9 cellular contexts compared by ENCODE assay signal in genomic region chr17:78838574-78839005, GRCh38. TPM values are rescaled to one million over a fixed set of nuclear protein-coding genes. Genes with fewer than 3 reads are reported as not detected.
DNase-seq lines count a peak whose midpoint lies in the region; ATAC-seq, FAIRE-seq and TF ChIP-seq lines count a peak whose summit lies in the region.
"Had no signal": no experiment of that assay in that cellular context is flagged by ENCODE, and none has a peak within 500 bp of the region (broad histone marks: within the 10 kb centered on the region; RNA-seq: fewer than 3 reads in every experiment).

No MANE protein-coding gene starts in this region.

- H3K4me3 ChIP-seq in GM06990 (replicated peaks; ENCODE audit: low read depth, low read length) (peak overlapping the region; percentile 25; the same call in 1 of the 2 replicates), osteoblast (ENCODE audit: insufficient read depth, low read length) (peak overlapping the region; percentile 93), A673 (ENCODE audit: low read depth, low read length, poor library complexity, severe bottlenecking) (no peak overlapping the region)

- intact Hi-C loops in dendritic cell treated with granulocyte-macrophage colony-stimulating factor and Interleukin-4, amounts not matched to agents 40 ng/mL and 50 ng/mL, for 4 days (cut with micrococcal nuclease) = no loop called here
- intact Hi-C loops in A673 (cut with micrococcal nuclease; ENCODE audit: unreplicated experiment) = no loop called here

- peaks cover 65% of the 10 kb centered on the region for H3K79me2 ChIP-seq in osteoblast (ENCODE audit: insufficient read depth, low read length)

- no peak for DNase-seq in GM06990 (ENCODE audit: extremely low read depth, insufficient read length)
- peak; percentile 94 for DNase-seq in NCI-H2196 (lab: John Stamatoyannopoulos, UW; ENCODE audit: unreplicated experiment)
- DNase-seq in osteoblast (ENCODE audit: insufficient read length, low spot score, missing footprints) = no peak
- no peak for DNase-seq in HuH-7 (ENCODE audit: low spot score)
- DNase-seq in GM12891 (ENCODE audit: insufficient read length, low spot score) = no peak
- DNase-seq in A673 (ENCODE audit: low spot score) = no peak

- no peak for ATAC-seq in GM18502 (IDR thresholded peaks at IDR 0.05; ENCODE audit: poor library complexity, unreplicated experiment)

- H3K27ac Mint-ChIP-seq in dendritic cell treated with granulocyte-macrophage colony-stimulating factor and Interleukin-4, amounts not matched to agents 40 ng/mL and 50 ng/mL, for 4 days = peak overlapping the region; percentile 96

- peaks cover 34% of the 10 kb centered on the region for H3K4me1 Mint-ChIP-seq in dendritic cell treated with granulocyte-macrophage colony-stimulating factor and Interleukin-4, amounts not matched to agents 40 ng/mL and 50 ng/mL, for 4 days (ENCODE audit: low read depth)

- no peaks in the 10 kb centered on the region for H3K27me3 Mint-ChIP-seq in dendritic cell treated with granulocyte-macrophage colony-stimulating factor and Interleukin-4, amounts not matched to agents 40 ng/mL and 50 ng/mL, for 4 days

- peaks cover 24% of the 10 kb centered on the region for H4K20me1 ChIP-seq in osteoblast (ENCODE audit: insufficient read depth, low read length)

- no peak overlapping the region for H2AFZ ChIP-seq in osteoblast (ENCODE audit: low read length)

- no peaks in the 10 kb centered on the region for H3K9me3 Mint-ChIP-seq in dendritic cell treated with granulocyte-macrophage colony-stimulating factor and Interleukin-4, amounts not matched to agents 40 ng/mL and 50 ng/mL, for 4 days

- TF ChIP-seq POLR2A in GM12891 (IDR thresholded peaks at IDR 0.05; ENCODE audit: low read depth, low read length) = no peak

- H3K4me1 ChIP-seq in osteoblast (ENCODE audit: insufficient read depth, low read length) = peaks cover 17% of the 10 kb centered on the region
- no peaks in the 10 kb centered on the region for H3K4me1 ChIP-seq in A673 (ENCODE audit: insufficient read depth, low read length, poor library complexity, severe bottlenecking)

- H3K4me3 Mint-ChIP-seq in dendritic cell treated with granulocyte-macrophage colony-stimulating factor and Interleukin-4, amounts not matched to agents 40 ng/mL and 50 ng/mL, for 4 days = no peak overlapping the region

- peaks cover 57% of the 10 kb centered on the region for H3K36me3 Mint-ChIP-seq in dendritic cell treated with granulocyte-macrophage colony-stimulating factor and Interleukin-4, amounts not matched to agents 40 ng/mL and 50 ng/mL, for 4 days (ENCODE audit: low read depth)

- POLR2A ChIA-PET in A673 (lab: Charles Lee; ENCODE audit: low non-redundant PET) = no interaction called here

- no peaks in the 10 kb centered on the region for H3K9me3 ChIP-seq in osteoblast (ENCODE audit: low read depth, low read length)
- H3K9me3 ChIP-seq in A673 (ENCODE audit: low read depth, low read length, poor library complexity, severe bottlenecking) = no peaks in the 10 kb centered on the region
- H3K9me3 ChIP-seq: ovary had no signal

- H3K27me3 ChIP-seq in GM06990 (replicated peaks; ENCODE audit: control insufficient read depth, insufficient read depth, low read length) = no peaks in the 10 kb centered on the region
- H3K27me3 ChIP-seq in osteoblast (ENCODE audit: insufficient read depth, low read length) = no peaks in the 10 kb centered on the region
- no peaks in the 10 kb centered on the region for H3K27me3 ChIP-seq in A673 (replicated peaks; ENCODE audit: insufficient read depth, low read depth, low read length, poor library complexity)
- H3K27me3 ChIP-seq: ovary had no signal

- CTCF ChIA-PET in A673 (lab: Charles Lee) = no interaction called here

- TF ChIP-seq CTCF in GM06990 (IDR thresholded peaks at IDR 0.05; ENCODE audit: insufficient read depth, low read length, poor library complexity, severe bottlenecking) (no peak), osteoblast (IDR thresholded peaks at IDR 0.05; ENCODE audit: extremely low read depth, low read depth, low read length) (no peak), A673 (conservative IDR thresholded peaks at IDR 0.05; ENCODE audit: low read depth, low read length) (no peak)

- H3K36me3 ChIP-seq in GM06990 (ENCODE audit: control insufficient read depth, insufficient read depth, low read length) (peaks cover 12% of the 10 kb centered on the region), osteoblast (ENCODE audit: insufficient read depth, low read length) (peaks cover 39% of the 10 kb centered on the region), A673 (ENCODE audit: insufficient read depth, low read length, poor library complexity, severe bottlenecking) (peaks cover 48% of the 10 kb centered on the region)
- H3K36me3 ChIP-seq: ovary had no signal

- no TSS peak for BruUV-seq in A673 (replicated peaks; lab: Mats Ljungman, UMichigan)

- FAIRE-seq in GM12891 (lab: Jason Lieb, UNC) = no peak

- peak overlapping the region; percentile 93 for H3K4me2 ChIP-seq in osteoblast (ENCODE audit: insufficient read depth, low read length)

- peak overlapping the region; percentile 87 for H3K27ac ChIP-seq in osteoblast (ENCODE audit: low read depth, low read length)
- no peak overlapping the region for H3K27ac ChIP-seq in A673 (ENCODE audit: low read depth, low read length, poor library complexity, severe bottlenecking)
- H3K27ac ChIP-seq: ovary had no signal

TF ChIP-seq in GM12891, 5 proteins besides CTCF, POLR2A, EP300 and RAD21:
- TF ChIP-seq SPI1 (IDR thresholded peaks at IDR 0.05; ENCODE audit: low read depth, low read length) (no peak), TAF1 (IDR thresholded peaks at IDR 0.05; ENCODE audit: low read depth, low read length) (no peak), PAX5 (IDR thresholded peaks at IDR 0.05; ENCODE audit: insufficient read depth, low read length, severe bottlenecking) (no peak)
TF ChIP-seq in GM12891: peak in this region for 0.

RNA-seq across cellular contexts. Expression of gene USP36, which starts 2.0 kb away (rescaled TPM):
- total RNA-seq in osteoblast = 30.8 and 34.8 TPM in 2 replicates
- 27.4 TPM for polyA plus RNA-seq in GM12891 (2012; ENCODE audit: low read depth, missing spikeins)
- 58.4 and 74.9 TPM in 2 replicates for total RNA-seq in A673 (2021)

RNA-seq across cellular contexts. Expression of gene CYTH1, which starts 56.5 kb away (rescaled TPM):
- total RNA-seq in osteoblast (20.9 and 21.4 TPM in 2 replicates), A673 (2021) (17.9 and 24.6 TPM in 2 replicates)
- 171 TPM for polyA plus RNA-seq in GM12891 (2012; ENCODE audit: low read depth, missing spikeins)
